1 cellular context compared by ENCODE assay signal in genomic region chr15:88467073-88467934, GRCh38.
A peak's percentile ranks its signal among the peaks of the same experiment; 100 is the strongest.
TF ChIP-seq lines count a peak whose summit lies in the region.

Gene MRPL46 (minus strand): TSS chr15:88467388. CDS start chr15:88467377, 11 bp downstream.
Gene MRPS11 (plus strand): TSS chr15:88467708. CDS start chr15:88467718, 10 bp downstream.

TF ChIP-seq in HepG2, 621 proteins besides CTCF, POLR2A, EP300 and RAD21 (continued from another document and continues in another):
- TF ChIP-seq ARNTL (CRISPR knock-in tag; IDR thresholded peaks at IDR 0.05) (peak; percentile 64; the same call in 1 of the 2 replicates), SNAPC5 (CRISPR knock-in tag; IDR thresholded peaks at IDR 0.05; ENCODE audit: borderline replicate concordance) (peak; percentile 34; the same call in 1 of the 2 replicates), MEIS2 (CRISPR knock-in tag; IDR thresholded peaks at IDR 0.05) (no peak), DPF2 (CRISPR knock-in tag; IDR thresholded peaks at IDR 0.05; ENCODE audit: borderline replicate concordance, low read depth) (no peak), RXRB (CRISPR knock-in tag; IDR thresholded peaks at IDR 0.05; ENCODE audit: borderline replicate concordance) (peak; percentile 11; the same call in 1 of the 2 replicates), GATAD1 (CRISPR knock-in tag; IDR thresholded peaks at IDR 0.05) (peak; percentile 98), HNRNPH1 (optimal IDR thresholded peaks at IDR 0.05; ENCODE audit: low read depth, low read length) (no peak), MATR3 (CRISPR knock-in tag; IDR thresholded peaks at IDR 0.05) (no peak), ZNF652 (CRISPR knock-in tag; IDR thresholded peaks at IDR 0.05; ENCODE audit: borderline replicate concordance, low read depth) (no peak), MTF1 (CRISPR knock-in tag; IDR thresholded peaks at IDR 0.05) (0 out of 2 replicates have a peak, but pooled peaks have one; percentile 25), SMYD3 (CRISPR knock-in tag; IDR thresholded peaks at IDR 0.05) (no peak), HIVEP1 (CRISPR knock-in tag; IDR thresholded peaks at IDR 0.05) (peak; percentile 59; the same call in 1 of the 2 replicates), PTBP1 (IDR thresholded peaks at IDR 0.05; ENCODE audit: low read depth, low read length, poor library complexity, severe bottlenecking) (no peak), ZMYM2 (CRISPR knock-in tag; IDR thresholded peaks at IDR 0.05) (no peak), ATM (IDR thresholded peaks at IDR 0.05; ENCODE audit: borderline replicate concordance) (no peak), CHCHD3 (CRISPR knock-in tag; IDR thresholded peaks at IDR 0.05) (no peak), ZSCAN30 (CRISPR knock-in tag; IDR thresholded peaks at IDR 0.05) (peak; percentile 43; the same call in 1 of the 2 replicates), NR0B2 (CRISPR knock-in tag; IDR thresholded peaks at IDR 0.05) (peak; percentile 87), ZNF609 (CRISPR knock-in tag; IDR thresholded peaks at IDR 0.05; ENCODE audit: borderline replicate concordance) (no peak), RBFOX2 (IDR thresholded peaks at IDR 0.05; ENCODE audit: low read depth, low read length) (peak; percentile 86), ZNF264 (CRISPR knock-in tag; IDR thresholded peaks at IDR 0.05) (no peak), CCAR2 (optimal IDR thresholded peaks at IDR 0.05; ENCODE audit: low read depth, low read length) (no peak), HDAC1 (CRISPR knock-in tag; IDR thresholded peaks at IDR 0.05) (peak; percentile 92), ZNF704 (CRISPR knock-in tag; IDR thresholded peaks at IDR 0.05; ENCODE audit: borderline replicate concordance) (peak; percentile 87), KAT2B (IDR thresholded peaks at IDR 0.05; ENCODE audit: borderline replicate concordance, low read depth, low read length) (no peak), HNRNPLL (IDR thresholded peaks at IDR 0.05; ENCODE audit: low read depth, low read length, poor library complexity, severe bottlenecking) (peak; percentile 32), ZNF362 (CRISPR knock-in tag; IDR thresholded peaks at IDR 0.05; ENCODE audit: borderline replicate concordance) (no peak), ZNF468 (CRISPR knock-in tag; IDR thresholded peaks at IDR 0.05) (0 out of 2 replicates have a peak, but pooled peaks have one; percentile 36), ZNF138 (CRISPR knock-in tag; IDR thresholded peaks at IDR 0.05; ENCODE audit: low read depth) (no peak), WIZ (CRISPR knock-in tag; IDR thresholded peaks at IDR 0.05) (no peak), RAD51 (IDR thresholded peaks at IDR 0.05; ENCODE audit: borderline replicate concordance) (no peak), TRIM24 (CRISPR knock-in tag; IDR thresholded peaks at IDR 0.05) (no peak), ZNF720 (CRISPR knock-in tag; IDR thresholded peaks at IDR 0.05) (no peak), ZNF577 (CRISPR knock-in tag; IDR thresholded peaks at IDR 0.05; ENCODE audit: borderline replicate concordance, low read depth) (no peak), ZNF317 (CRISPR knock-in tag; IDR thresholded peaks at IDR 0.05) (peak; percentile 75), GZF1 (CRISPR knock-in tag; IDR thresholded peaks at IDR 0.05) (no peak), ZNF205 (CRISPR knock-in tag; IDR thresholded peaks at IDR 0.05) (no peak), SP4 (CRISPR knock-in tag; IDR thresholded peaks at IDR 0.05) (no peak; the same call in 1 of the 2 replicates)
- TF ChIP-seq, protein P1, sequence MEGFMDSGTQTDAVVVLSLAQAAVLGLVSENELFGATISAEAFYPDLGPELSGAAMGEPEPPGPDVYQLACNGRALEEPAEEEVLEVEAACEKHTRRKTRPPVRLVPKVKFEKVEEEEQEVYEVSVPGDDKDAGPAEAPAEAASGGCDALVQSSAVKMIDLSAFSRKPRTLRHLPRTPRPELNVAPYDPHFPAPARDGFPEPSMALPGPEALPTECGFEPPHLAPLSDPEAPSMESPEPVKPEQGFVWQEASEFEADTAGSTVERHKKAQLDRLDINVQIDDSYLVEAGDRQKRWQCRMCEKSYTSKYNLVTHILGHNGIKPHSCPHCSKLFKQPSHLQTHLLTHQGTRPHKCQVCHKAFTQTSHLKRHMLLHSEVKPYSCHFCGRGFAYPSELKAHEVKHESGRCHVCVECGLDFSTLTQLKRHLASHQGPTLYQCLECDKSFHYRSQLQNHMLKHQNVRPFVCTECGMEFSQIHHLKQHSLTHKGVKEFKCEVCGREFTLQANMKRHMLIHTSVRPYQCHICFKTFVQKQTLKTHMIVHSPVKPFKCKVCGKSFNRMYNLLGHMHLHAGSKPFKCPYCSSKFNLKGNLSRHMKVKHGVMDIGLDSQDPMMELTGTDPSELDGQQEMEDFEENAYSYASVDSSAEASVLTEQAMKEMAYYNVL (CRISPR knock-in tag; IDR thresholded peaks at IDR 0.05; ENCODE audit: borderline replicate concordance), result peak; percentile 69; the same call in 1 of the 2 replicates
- TF ChIP-seq, protein P2, sequence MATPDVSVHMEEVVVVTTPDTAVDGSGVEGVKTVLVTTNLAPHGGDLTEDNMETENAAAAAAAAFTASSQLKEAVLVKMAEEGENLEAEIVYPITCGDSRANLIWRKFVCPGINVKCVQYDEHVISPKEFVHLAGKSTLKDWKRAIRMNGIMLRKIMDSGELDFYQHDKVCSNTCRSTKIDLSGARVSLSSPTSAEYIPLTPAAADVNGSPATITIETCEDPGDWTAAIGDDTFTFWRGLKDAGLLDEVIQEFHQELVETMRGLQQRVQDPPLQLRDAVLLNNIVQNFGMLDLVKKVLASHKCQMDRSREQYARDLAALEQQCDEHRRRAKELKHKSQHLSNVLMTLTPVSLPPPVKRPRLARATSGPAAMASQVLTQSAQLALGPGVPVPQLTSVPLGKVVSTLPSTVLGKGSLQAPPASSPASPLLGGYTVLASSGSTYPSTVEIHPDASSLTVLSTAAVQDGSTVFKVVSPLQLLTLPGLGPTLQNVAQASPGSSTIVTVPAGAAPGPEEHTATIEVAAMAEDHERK (CRISPR knock-in tag; IDR thresholded peaks at IDR 0.05; ENCODE audit: low read depth), result no peak
- TF ChIP-seq, protein P3, sequence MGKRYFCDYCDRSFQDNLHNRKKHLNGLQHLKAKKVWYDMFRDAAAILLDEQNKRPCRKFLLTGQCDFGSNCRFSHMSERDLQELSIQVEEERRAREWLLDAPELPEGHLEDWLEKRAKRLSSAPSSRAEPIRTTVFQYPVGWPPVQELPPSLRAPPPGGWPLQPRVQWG (CRISPR knock-in tag; IDR thresholded peaks at IDR 0.05; ENCODE audit: borderline replicate concordance, low read depth), result no peak
- TF ChIP-seq, protein P4, sequence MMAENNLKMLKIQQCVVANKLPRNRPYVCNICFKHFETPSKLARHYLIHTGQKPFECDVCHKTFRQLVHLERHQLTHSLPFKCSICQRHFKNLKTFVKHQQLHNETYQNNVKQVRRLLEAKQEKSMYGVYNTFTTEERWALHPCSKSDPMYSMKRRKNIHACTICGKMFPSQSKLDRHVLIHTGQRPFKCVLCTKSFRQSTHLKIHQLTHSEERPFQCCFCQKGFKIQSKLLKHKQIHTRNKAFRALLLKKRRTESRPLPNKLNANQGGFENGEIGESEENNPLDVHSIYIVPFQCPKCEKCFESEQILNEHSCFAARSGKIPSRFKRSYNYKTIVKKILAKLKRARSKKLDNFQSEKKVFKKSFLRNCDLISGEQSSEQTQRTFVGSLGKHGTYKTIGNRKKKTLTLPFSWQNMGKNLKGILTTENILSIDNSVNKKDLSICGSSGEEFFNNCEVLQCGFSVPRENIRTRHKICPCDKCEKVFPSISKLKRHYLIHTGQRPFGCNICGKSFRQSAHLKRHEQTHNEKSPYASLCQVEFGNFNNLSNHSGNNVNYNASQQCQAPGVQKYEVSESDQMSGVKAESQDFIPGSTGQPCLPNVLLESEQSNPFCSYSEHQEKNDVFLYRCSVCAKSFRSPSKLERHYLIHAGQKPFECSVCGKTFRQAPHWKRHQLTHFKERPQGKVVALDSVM (CRISPR knock-in tag; IDR thresholded peaks at IDR 0.05), result no peak
- TF ChIP-seq, protein P5, sequence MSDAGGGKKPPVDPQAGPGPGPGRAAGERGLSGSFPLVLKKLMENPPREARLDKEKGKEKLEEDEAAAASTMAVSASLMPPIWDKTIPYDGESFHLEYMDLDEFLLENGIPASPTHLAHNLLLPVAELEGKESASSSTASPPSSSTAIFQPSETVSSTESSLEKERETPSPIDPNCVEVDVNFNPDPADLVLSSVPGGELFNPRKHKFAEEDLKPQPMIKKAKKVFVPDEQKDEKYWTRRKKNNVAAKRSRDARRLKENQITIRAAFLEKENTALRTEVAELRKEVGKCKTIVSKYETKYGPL (CRISPR knock-in tag; IDR thresholded peaks at IDR 0.05), result no peak
- TF ChIP-seq, protein P6, sequence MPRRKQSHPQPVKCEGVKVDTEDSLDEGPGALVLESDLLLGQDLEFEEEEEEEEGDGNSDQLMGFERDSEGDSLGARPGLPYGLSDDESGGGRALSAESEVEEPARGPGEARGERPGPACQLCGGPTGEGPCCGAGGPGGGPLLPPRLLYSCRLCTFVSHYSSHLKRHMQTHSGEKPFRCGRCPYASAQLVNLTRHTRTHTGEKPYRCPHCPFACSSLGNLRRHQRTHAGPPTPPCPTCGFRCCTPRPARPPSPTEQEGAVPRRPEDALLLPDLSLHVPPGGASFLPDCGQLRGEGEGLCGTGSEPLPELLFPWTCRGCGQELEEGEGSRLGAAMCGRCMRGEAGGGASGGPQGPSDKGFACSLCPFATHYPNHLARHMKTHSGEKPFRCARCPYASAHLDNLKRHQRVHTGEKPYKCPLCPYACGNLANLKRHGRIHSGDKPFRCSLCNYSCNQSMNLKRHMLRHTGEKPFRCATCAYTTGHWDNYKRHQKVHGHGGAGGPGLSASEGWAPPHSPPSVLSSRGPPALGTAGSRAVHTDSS (CRISPR knock-in tag; conservative IDR thresholded peaks at IDR 0.05), result no peak
- TF ChIP-seq, protein P7, sequence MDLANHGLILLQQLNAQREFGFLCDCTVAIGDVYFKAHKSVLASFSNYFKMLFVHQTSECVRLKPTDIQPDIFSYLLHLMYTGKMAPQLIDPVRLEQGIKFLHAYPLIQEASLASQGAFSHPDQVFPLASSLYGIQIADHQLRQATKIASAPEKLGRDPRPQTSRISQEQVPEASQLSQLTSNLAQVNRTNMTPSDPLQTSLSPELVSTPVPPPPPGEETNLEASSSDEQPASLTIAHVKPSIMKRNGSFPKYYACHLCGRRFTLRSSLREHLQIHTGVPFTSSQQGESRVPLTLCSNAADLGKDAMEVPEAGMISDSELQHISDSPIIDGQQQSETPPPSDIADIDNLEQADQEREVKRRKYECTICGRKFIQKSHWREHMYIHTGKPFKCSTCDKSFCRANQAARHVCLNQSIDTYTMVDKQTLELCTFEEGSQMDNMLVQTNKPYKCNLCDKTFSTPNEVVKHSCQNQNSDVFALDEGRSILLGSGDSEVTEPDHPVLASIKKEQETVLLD (CRISPR knock-in tag; IDR thresholded peaks at IDR 0.05; ENCODE audit: low read depth), result no peak
